Comparison of ENCODE assay signal across 8 cellular contexts in genomic region chr5:50962934-50963646, GRCh38.
DNase-seq lines count a peak whose midpoint lies in the region; TF ChIP-seq lines count a peak whose summit lies in the region.

No MANE protein-coding gene starts in this region.

- peak overlapping the region; percentile 56 for H3K9ac ChIP-seq in mucosa of stomach (ENCODE audit: low read length)

- peaks cover 50% of the 10 kb centered on the region for H3K27me3 ChIP-seq in mucosa of stomach (ENCODE audit: control insufficient read depth, insufficient read depth, low read length)

- H3K4me3 ChIP-seq in epithelial cell of proximal tubule (ENCODE audit: low read depth, low read length) = peak overlapping the region; percentile 50
- H3K4me3 ChIP-seq in mucosa of stomach (ENCODE audit: low read length) = peak overlapping the region; percentile 49

- no peaks in the 10 kb centered on the region for H3K9me3 ChIP-seq in mucosa of stomach (ENCODE audit: control insufficient read depth, low read length)

- TF ChIP-seq CTCF in GM20000 (IDR thresholded peaks at IDR 0.05; ENCODE audit: extremely low read depth, missing control alignments) = peak; percentile 91
- peak; percentile 99 for TF ChIP-seq CTCF in epithelial cell of proximal tubule (conservative IDR thresholded peaks at IDR 0.05; ENCODE audit: low read depth, low read length)

- no peaks in the 10 kb centered on the region for H3K36me3 ChIP-seq in mucosa of stomach (ENCODE audit: control insufficient read depth, insufficient read depth, low read length)

- DNase-seq in COR-L47 (lab: John Stamatoyannopoulos, UW) = peak; percentile 85
- peak; percentile 88 for DNase-seq in GM20000 (ENCODE audit: low spot score)
- DNase-seq in HPDE6-E6E7 (ENCODE audit: extremely low spot score) = peak; percentile 76
- peak; percentile 67 for DNase-seq in NOMO-1 treated with DMSO at 0.1 percent for 48 hours (lab: John Stamatoyannopoulos, UW; ENCODE audit: unreplicated experiment)
- DNase-seq in activated CD8-positive, alpha-beta memory T cell treated with anti-CD3 and anti-CD28 coated beads, Interleukin-2, amount 50 U/mL, for 48 hours = peak; percentile 93
- DNase-seq in epithelial cell of proximal tubule (ENCODE audit: low read depth) = no peak
- DNase-seq in stimulated activated CD8-positive, alpha-beta memory T cell treated with anti-CD3 and anti-CD28 coated beads, Interleukin-7, amount 100 ng/mL, for 4 hours (ENCODE audit: low read depth in 2 of 2) = peak; percentile 12 to 13

- peaks cover 10% of the 10 kb centered on the region for H3K4me1 ChIP-seq in mucosa of stomach (ENCODE audit: control insufficient read depth, insufficient read depth, low read length)
